ENCODE assay signal across 11 cellular contexts in the genomic region with DNA sequence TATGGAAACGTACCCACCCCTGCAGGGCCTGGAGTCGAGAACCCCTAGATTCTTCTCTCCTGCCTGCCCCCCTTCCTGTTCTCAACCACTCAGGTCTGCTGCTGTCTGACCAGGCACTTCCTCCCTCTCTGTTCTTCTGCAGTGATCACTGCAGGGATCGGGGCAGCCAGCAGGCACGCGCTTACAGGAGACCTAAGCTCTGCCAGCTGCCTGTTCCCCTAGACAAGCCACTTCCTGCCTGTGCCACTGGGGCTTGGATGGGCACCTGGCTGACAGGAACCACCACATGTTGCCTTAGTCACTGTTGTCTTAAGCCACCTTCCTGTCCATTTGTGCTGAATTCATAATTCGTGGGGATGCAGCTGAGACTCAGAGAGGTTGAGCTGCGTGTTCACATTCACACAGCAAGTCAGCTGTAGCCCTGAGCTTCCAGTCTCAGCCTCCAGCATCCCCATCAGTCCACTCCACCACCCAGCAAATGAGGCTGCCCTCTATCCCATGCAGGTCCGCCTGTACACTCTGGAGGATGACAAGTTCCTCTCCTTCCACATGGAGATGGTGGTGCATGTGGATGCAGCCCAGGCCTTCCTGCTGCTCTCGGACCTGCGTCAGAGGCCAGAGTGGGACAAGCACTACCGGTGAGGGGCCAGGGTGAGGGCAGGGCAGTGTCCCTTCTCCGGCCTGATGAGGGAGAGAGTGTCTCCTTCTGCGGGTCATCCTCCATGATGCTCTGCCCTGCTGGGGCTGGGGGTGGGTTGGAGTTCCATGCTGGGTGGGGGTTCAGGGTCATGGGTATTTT. TPM values are rescaled to one million over a fixed set of nuclear protein-coding genes. Genes with fewer than 3 reads are reported as not detected.
DNase-seq lines count a peak whose midpoint lies in the region; ATAC-seq, FAIRE-seq and TF ChIP-seq lines count a peak whose summit lies in the region.
"Had no signal": no experiment of that assay in that cellular context is flagged by ENCODE, and none has a peak within 500 bp of the region (broad histone marks: within the 10 kb centered on the region; RNA-seq: fewer than 3 reads in every experiment).

No MANE protein-coding gene starts in this region.

- no peak overlapping the region for H3K9ac ChIP-seq in HepG2 (ENCODE audit: insufficient read depth, low read depth, low read length)

- H3K36me3 Mint-ChIP-seq in chondrocyte (ENCODE audit: low read depth) = no peaks in the 10 kb centered on the region
- H3K36me3 Mint-ChIP-seq: mesothelial cell of epicardium had no signal

- FAIRE-seq in HepG2 (lab: Jason Lieb, UNC) (no peak), urothelium cell line (lab: Jason Lieb, UNC) (peak; percentile 13)

- no peaks in the 10 kb centered on the region for H3K4me1 Mint-ChIP-seq in chondrocyte (ENCODE audit: low read depth)
- H3K4me1 Mint-ChIP-seq: mesothelial cell of epicardium had no signal

- H3K79me2 ChIP-seq in HepG2 (ENCODE audit: insufficient read depth, low read length) = no peaks in the 10 kb centered on the region

- no peak for TF ChIP-seq CTCF in HepG2 (CRISPR knock-in tag; IDR thresholded peaks at IDR 0.05)
- TF ChIP-seq CTCF in right lobe of liver (IDR thresholded peaks at IDR 0.05) = no peak
- TF ChIP-seq CTCF in RWPE2 (IDR thresholded peaks at IDR 0.05; ENCODE audit: poor library complexity, severe bottlenecking) = no peak
- TF ChIP-seq CTCF in chondrocyte (IDR thresholded peaks at IDR 0.05) = no peak
- TF ChIP-seq CTCF in GM10248 (IDR thresholded peaks at IDR 0.05; ENCODE audit: control extremely low read depth, extremely low read depth, low read depth, missing control alignments) = no peak

- POLR2A ChIA-PET in HepG2 (lab: Yijun Ruan, JAX) = no interaction called here
- POLR2A ChIA-PET in GM10248 (lab: Yijun Ruan, JAX) = no interaction called here

- no peaks in the 10 kb centered on the region for H4K20me1 ChIP-seq in HepG2 (ENCODE audit: insufficient read depth, low read length)

- TF ChIP-seq RAD21 in HepG2 (CRISPR knock-in tag; IDR thresholded peaks at IDR 0.05) = no peak

- H3K9me3 Mint-ChIP-seq in chondrocyte (ENCODE audit: low read depth) = no peaks in the 10 kb centered on the region
- H3K9me3 Mint-ChIP-seq: mesothelial cell of epicardium had no signal

- TF ChIP-seq EP300 in HepG2 (IDR thresholded peaks at IDR 0.05; ENCODE audit: low read depth in 2 of 2, low read length in 2 of 2) (no peak), HepG2 (CRISPR knock-in tag; IDR thresholded peaks at IDR 0.05; ENCODE audit: borderline replicate concordance) (no peak)

- H3K36me3 ChIP-seq in HepG2 (replicated peaks in 1 of 2; ENCODE audit: control insufficient read depth in 1 of 2, insufficient read depth in 2 of 2, low read length in 2 of 2) (no peaks in the 10 kb centered on the region), right lobe of liver (no peaks in the 10 kb centered on the region), RWPE2 (ENCODE audit: low read depth) (no peaks in the 10 kb centered on the region)

- H3K27ac ChIP-seq in HepG2 (ENCODE audit: extremely low read length, insufficient read depth, low read length) (no peak overlapping the region), right lobe of liver (no peak overlapping the region), RWPE2 (ENCODE audit: poor library complexity, severe bottlenecking) (no peak overlapping the region)

- H3K27ac Mint-ChIP-seq in chondrocyte (ENCODE audit: unreplicated experiment) = peak overlapping the region; percentile 49
- H3K27ac Mint-ChIP-seq: mesothelial cell of epicardium had no signal

- intact Hi-C loops in HepG2 (cut with micrococcal nuclease; ENCODE audit: unreplicated experiment) (no loop called here), right lobe of liver (cut with DNase I) (no loop called here), Right ventricle myocardium superior (cut with DNase I) (no loop called here)

- H2AFZ ChIP-seq in HepG2 (ENCODE audit: low read length) = no peak overlapping the region

- CTCF ChIA-PET in HepG2 (lab: Yijun Ruan, JAX; ENCODE audit: low intra/inter-chr PET ratio, low total read pairs) = no interaction called here
- CTCF ChIA-PET in GM10248 (lab: Yijun Ruan, JAX) = interaction anchor here (0.5 to 1.2 kb wide), 2 partner anchors 196 to 1391 kb away, joined by 3 read pairs; no protein-coding TSS in a partner anchor

- peaks cover 14% of the 10 kb centered on the region for H3K4me1 ChIP-seq in HepG2 (ENCODE audit: insufficient read depth, low read length)
- H3K4me1 ChIP-seq in right lobe of liver = no peaks in the 10 kb centered on the region
- H3K4me1 ChIP-seq in RWPE2 (ENCODE audit: insufficient read depth, poor library complexity, severe bottlenecking) = no peaks in the 10 kb centered on the region

- H3K9me3 ChIP-seq in HepG2 (ENCODE audit: low read length) (no peaks in the 10 kb centered on the region), right lobe of liver (no peaks in the 10 kb centered on the region), RWPE2 (ENCODE audit: severe bottlenecking) (no peaks in the 10 kb centered on the region)

- H3K4me3 Mint-ChIP-seq in chondrocyte (ENCODE audit: unreplicated experiment) = no peak overlapping the region
- H3K4me3 Mint-ChIP-seq: mesothelial cell of epicardium had no signal

- H3K4me3 ChIP-seq in HepG2 (replicated peaks in 1 of 3; ENCODE audit: insufficient read depth in 1 of 3, low read depth in 2 of 3, low read length in 3 of 3) (no peak overlapping the region), right lobe of liver (no peak overlapping the region), RWPE2 (ENCODE audit: severe bottlenecking) (no peak overlapping the region)

- H3K27me3 Mint-ChIP-seq in chondrocyte (ENCODE audit: low read depth) = no peaks in the 10 kb centered on the region

- TF ChIP-seq POLR2A in HepG2 (IDR thresholded peaks at IDR 0.05; ENCODE audit: insufficient read depth in 1 of 2, low read depth in 2 of 2, low read length in 2 of 2) (no peak), right lobe of liver (IDR thresholded peaks at IDR 0.05) (no peak)

- in situ Hi-C loops in HepG2 (cut with HindIII; ENCODE audit: extremely low pct_ligation_motif_present, low pct_unique_long_range_greater_than_20kb) = no loop called here

- no TSS peak for BruUV-seq in HepG2 (replicated peaks; lab: Mats Ljungman, UMichigan)

- H3K27me3 ChIP-seq in HepG2 (ENCODE audit: control insufficient read depth in 1 of 2, insufficient read depth in 2 of 2, low read length in 2 of 2) = no peaks in the 10 kb centered on the region
- no peaks in the 10 kb centered on the region for H3K27me3 ChIP-seq in right lobe of liver
- no peaks in the 10 kb centered on the region for H3K27me3 ChIP-seq in RWPE2 (ENCODE audit: insufficient read depth, poor library complexity, severe bottlenecking)

- DNase-seq in HepG2 (ENCODE audit: low spot score) = no peak
- no peak for DNase-seq in right lobe of liver
- DNase-seq in RWPE2 (ENCODE audit: low spot score) = no peak
- DNase-seq in chondrocyte (ENCODE audit: low spot score) = no peak
- no peak for DNase-seq in urothelium cell line (ENCODE audit: low spot score)
- DNase-seq in NCI-H2107 treated with DMSO at 0.1 percent for 48 hours (lab: John Stamatoyannopoulos, UW; ENCODE audit: unreplicated experiment) = no peak
- no peak for DNase-seq in Right ventricle myocardium superior
- DNase-seq in GM10248 (ENCODE audit: extremely low spot score) = no peak
- DNase-seq: NCI-H526 had no signal

- ATAC-seq in HepG2 (no peak), right lobe of liver (no peak), RWPE2 (ENCODE audit: low read depth) (peak; percentile 71), Right ventricle myocardium superior (ENCODE audit: poor library complexity) (no peak)

- H3K4me2 ChIP-seq in HepG2 (ENCODE audit: low read depth, low read length) = no peak overlapping the region

- 81% methylated on average over 9 of the region's 13 CpGs for WGBS in HepG2 (ENCODE audit: low lambda C conversion rate)
- WGBS in right lobe of liver (ENCODE audit: insufficient coverage, low coverage, low lambda C conversion rate, missing lambda C conversion rate) = 62% methylated on average over 5 of the region's 13 CpGs

RNA-seq across cellular contexts. Expression of a gene that starts 18.6 kb away (rescaled TPM):
- total RNA-seq in HepG2 (2016; rRNA removed; fragmentation: Illumina TruSeq; extraction: Trizol) (1.5 and 3.6 TPM in 2 replicates), right lobe of liver (10 to 100 TPM in 2 of 6 experiments, 1 to 10 TPM in 2, under 1 TPM in 2; 0.12 to 72.9 (median 5.2) TPM), chondrocyte (not detected in 3 replicates), Right ventricle myocardium superior (2.1 TPM)
- total RNA-seq in HepG2 (2016; cell fraction: cytosol; rRNA removed; fragmentation: Illumina TruSeq; extraction: Trizol; ENCODE audit: low read depth) = 0.40 and 0.79 TPM in 2 replicates
- total RNA-seq in HepG2 (2016; cell fraction: insoluble cytoplasmic fraction; rRNA removed; fragmentation: Illumina TruSeq; extraction: Trizol) = 1.3 and 4.4 TPM in 2 replicates
- 0.77 and 1.3 TPM in 2 replicates for total RNA-seq in HepG2 (2016; cell fraction: membrane; rRNA removed; fragmentation: Illumina TruSeq; extraction: Trizol)
- total RNA-seq in HepG2 (2016; cell fraction: nucleus; rRNA removed; fragmentation: Illumina TruSeq; extraction: Trizol) = 2.6 and 3.0 TPM in 2 replicates
- polyA plus RNA-seq in HepG2 (2011; rRNA removed) = 0.25 and 0.29 TPM in 2 replicates
- polyA plus RNA-seq in HepG2 (2011; cell fraction: cytosol; rRNA removed) = 0.09 and 0.28 TPM in 2 replicates
- 0.21 and 0.26 TPM in 2 replicates for polyA plus RNA-seq in HepG2 (2011; cell fraction: nucleus; rRNA removed)
- polyA plus RNA-seq in HepG2 (2012) = 0.08 and 0.19 TPM in 2 replicates
- polyA plus RNA-seq in HepG2 (2016; cell fraction: cytosol; fragmentation: Illumina TruSeq; extraction: Trizol; ENCODE audit: low read depth) = 0.55 and 0.68 TPM in 2 replicates
- 0.85 and 1.2 TPM in 2 replicates for polyA plus RNA-seq in HepG2 (2016; cell fraction: insoluble cytoplasmic fraction; fragmentation: Illumina TruSeq; extraction: Trizol; ENCODE audit: low read depth)
- 0.62 and 0.73 TPM in 2 replicates for polyA plus RNA-seq in HepG2 (2016; cell fraction: membrane; fragmentation: Illumina TruSeq; extraction: Trizol; ENCODE audit: low read depth)
- 3.3 and 3.5 TPM in 2 replicates for polyA plus RNA-seq in HepG2 (2016; cell fraction: nucleus; fragmentation: Illumina TruSeq; extraction: Trizol; ENCODE audit: insufficient read depth, low read depth)
- 0.38 TPM in 1 of 2 replicates, not detected in the other for polyA minus RNA-seq in HepG2 (2011; rRNA and poly(A)+ RNA removed; ENCODE audit: low replicate concordance)
- polyA minus RNA-seq in HepG2 (2011; cell fraction: cytosol; rRNA and poly(A)+ RNA removed) = not detected in 2 replicates
- not detected in 2 replicates for polyA minus RNA-seq in HepG2 (2011; cell fraction: nucleus; rRNA and poly(A)+ RNA removed)
- total RNA-seq: mesothelial cell of epicardium had no signal
- polyA plus RNA-seq: BJ had no signal

RNA-seq across cellular contexts. Expression of a gene that starts 36.8 kb away (rescaled TPM):
- total RNA-seq in HepG2 (2016; rRNA removed; fragmentation: Illumina TruSeq; extraction: Trizol) (0.09 TPM in 1 of 2 replicates, not detected in the other), right lobe of liver (1 to 10 TPM in 3 of 6 experiments, under 1 TPM in 3; 0.37 to 3.1 (median 1.2) TPM), chondrocyte (0.15 TPM in 1 of 3 replicates, not detected in the others), Right ventricle myocardium superior (4.5 TPM)
- total RNA-seq in HepG2 (2016; cell fraction: cytosol; rRNA removed; fragmentation: Illumina TruSeq; extraction: Trizol; ENCODE audit: low read depth) = not detected in 2 replicates
- total RNA-seq in HepG2 (2016; cell fraction: insoluble cytoplasmic fraction; rRNA removed; fragmentation: Illumina TruSeq; extraction: Trizol) = not detected in 2 replicates
- total RNA-seq in HepG2 (2016; cell fraction: membrane; rRNA removed; fragmentation: Illumina TruSeq; extraction: Trizol) = not detected in 2 replicates
- not detected in 2 replicates for total RNA-seq in HepG2 (2016; cell fraction: nucleus; rRNA removed; fragmentation: Illumina TruSeq; extraction: Trizol)
- 0.08 and 0.09 TPM in 2 replicates for polyA plus RNA-seq in HepG2 (2011; rRNA removed)
- polyA plus RNA-seq in HepG2 (2011; cell fraction: cytosol; rRNA removed) = not detected in 2 replicates
- 0.27 and 0.29 TPM in 2 replicates for polyA plus RNA-seq in HepG2 (2011; cell fraction: nucleus; rRNA removed)
- polyA plus RNA-seq in HepG2 (2012) = 0.05 and 0.12 TPM in 2 replicates
- polyA plus RNA-seq in HepG2 (2016; cell fraction: cytosol; fragmentation: Illumina TruSeq; extraction: Trizol; ENCODE audit: low read depth) = not detected in 2 replicates
- polyA plus RNA-seq in HepG2 (2016; cell fraction: insoluble cytoplasmic fraction; fragmentation: Illumina TruSeq; extraction: Trizol; ENCODE audit: low read depth) = not detected in 2 replicates
- polyA plus RNA-seq in HepG2 (2016; cell fraction: membrane; fragmentation: Illumina TruSeq; extraction: Trizol; ENCODE audit: low read depth) = not detected in 2 replicates
- not detected in 2 replicates for polyA plus RNA-seq in HepG2 (2016; cell fraction: nucleus; fragmentation: Illumina TruSeq; extraction: Trizol; ENCODE audit: insufficient read depth, low read depth)
- polyA minus RNA-seq in HepG2 (2011; rRNA and poly(A)+ RNA removed; ENCODE audit: low replicate concordance) = 0.16 and 1.7 TPM in 2 replicates
- not detected in 2 replicates for polyA minus RNA-seq in HepG2 (2011; cell fraction: cytosol; rRNA and poly(A)+ RNA removed)
- 0.37 TPM in 1 of 2 replicates, not detected in the other for polyA minus RNA-seq in HepG2 (2011; cell fraction: nucleus; rRNA and poly(A)+ RNA removed)

RNA-seq across cellular contexts. Expression of a gene that starts 56.7 kb away (rescaled TPM):
- total RNA-seq in HepG2 (2016; rRNA removed; fragmentation: Illumina TruSeq; extraction: Trizol) (3.0 and 3.3 TPM in 2 replicates), right lobe of liver (1 to 10 TPM in 2 of 6 experiments, under 1 TPM in 4; 0.50 to 1.3 (median 0.84) TPM), chondrocyte (0.25 to 0.56 TPM (median 0.41 TPM) in 3 replicates), Right ventricle myocardium superior (38.5 TPM)
- 0.79 and 1.0 TPM in 2 replicates for total RNA-seq in HepG2 (2016; cell fraction: cytosol; rRNA removed; fragmentation: Illumina TruSeq; extraction: Trizol; ENCODE audit: low read depth)
- 2.1 and 2.6 TPM in 2 replicates for total RNA-seq in HepG2 (2016; cell fraction: insoluble cytoplasmic fraction; rRNA removed; fragmentation: Illumina TruSeq; extraction: Trizol)
- total RNA-seq in HepG2 (2016; cell fraction: membrane; rRNA removed; fragmentation: Illumina TruSeq; extraction: Trizol) = 2.2 TPM in 2 replicates
- 1.8 and 2.5 TPM in 2 replicates for total RNA-seq in HepG2 (2016; cell fraction: nucleus; rRNA removed; fragmentation: Illumina TruSeq; extraction: Trizol)
- polyA plus RNA-seq in HepG2 (2011; rRNA removed) = 2.6 and 2.8 TPM in 2 replicates
- 0.88 and 1.6 TPM in 2 replicates for polyA plus RNA-seq in HepG2 (2011; cell fraction: cytosol; rRNA removed)
- polyA plus RNA-seq in HepG2 (2011; cell fraction: nucleus; rRNA removed) = 6.8 and 12.7 TPM in 2 replicates
- polyA plus RNA-seq in HepG2 (2012) = 1.4 and 2.1 TPM in 2 replicates
- polyA plus RNA-seq in HepG2 (2016; cell fraction: cytosol; fragmentation: Illumina TruSeq; extraction: Trizol; ENCODE audit: low read depth) = 0.62 and 0.68 TPM in 2 replicates
- 1.9 and 3.1 TPM in 2 replicates for polyA plus RNA-seq in HepG2 (2016; cell fraction: insoluble cytoplasmic fraction; fragmentation: Illumina TruSeq; extraction: Trizol; ENCODE audit: low read depth)
- polyA plus RNA-seq in HepG2 (2016; cell fraction: membrane; fragmentation: Illumina TruSeq; extraction: Trizol; ENCODE audit: low read depth) = 1.3 and 1.4 TPM in 2 replicates
- polyA plus RNA-seq in HepG2 (2016; cell fraction: nucleus; fragmentation: Illumina TruSeq; extraction: Trizol; ENCODE audit: insufficient read depth, low read depth) = 4.8 and 6.2 TPM in 2 replicates
- polyA minus RNA-seq in HepG2 (2011; rRNA and poly(A)+ RNA removed; ENCODE audit: low replicate concordance) = 7.7 and 8.7 TPM in 2 replicates
- 1.4 and 2.3 TPM in 2 replicates for polyA minus RNA-seq in HepG2 (2011; cell fraction: cytosol; rRNA and poly(A)+ RNA removed)
- polyA minus RNA-seq in HepG2 (2011; cell fraction: nucleus; rRNA and poly(A)+ RNA removed) = 3.1 and 5.0 TPM in 2 replicates
